In the genomic region with DNA sequence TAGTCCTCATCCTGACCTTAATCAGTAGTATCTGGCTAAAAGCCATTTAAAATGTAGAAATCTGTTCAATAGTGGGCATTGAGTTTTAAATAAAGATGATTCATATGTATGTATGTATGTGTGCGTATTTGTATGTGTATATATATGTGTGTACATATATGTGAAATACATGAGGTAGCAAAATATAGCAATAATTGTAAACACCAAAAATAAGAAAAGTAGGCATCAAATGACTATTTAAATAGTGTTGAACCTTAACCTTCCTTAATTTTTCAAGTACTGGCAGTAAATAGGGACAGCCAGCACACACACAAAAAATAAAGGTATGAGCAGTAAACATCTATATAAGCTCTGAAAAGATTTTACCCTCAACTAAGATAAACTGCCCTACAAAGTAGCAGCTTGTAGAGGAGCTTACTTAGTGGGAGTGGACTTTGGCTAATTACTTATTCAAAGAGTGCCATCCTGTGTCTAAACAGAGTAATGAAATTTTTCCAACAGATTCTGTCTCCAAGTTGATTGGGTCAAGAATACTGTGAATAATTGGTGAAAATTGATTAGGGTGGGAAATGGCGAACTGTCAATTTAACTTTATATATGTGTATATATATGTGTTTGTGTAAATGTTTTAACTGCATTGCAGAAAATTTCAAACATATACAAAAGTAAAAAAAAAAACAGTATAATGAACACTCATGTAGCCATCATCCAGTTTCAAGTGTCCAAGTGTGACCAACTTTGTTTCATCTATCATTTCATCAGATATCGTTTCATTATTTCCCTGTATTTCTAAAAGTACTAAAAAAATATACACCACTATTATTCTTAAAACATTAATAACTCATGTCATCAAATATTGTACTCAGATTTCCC, we compare ENCODE assay signal across 8 cellular contexts. TPM values are rescaled to one million over a fixed set of nuclear protein-coding genes. Genes with fewer than 3 reads are reported as not detected.
DNase-seq lines count a peak whose midpoint lies in the region; ATAC-seq and TF ChIP-seq lines count a peak whose summit lies in the region.

No MANE protein-coding gene starts in this region.

- H3K27ac Mint-ChIP-seq in chondrocyte (ENCODE audit: unreplicated experiment) = no peak overlapping the region

- peaks cover 14% of the 10 kb centered on the region for H3K4me1 ChIP-seq in HUES6 (ENCODE audit: control insufficient read depth, insufficient read depth, low read length)
- H3K4me1 ChIP-seq in left lung = peaks cover 7 to 30% of the 10 kb centered on the region in 2 donors

- H3K9me3 Mint-ChIP-seq in chondrocyte (ENCODE audit: low read depth) = no peaks in the 10 kb centered on the region

- ATAC-seq in GM21447 (IDR thresholded peaks at IDR 0.05; ENCODE audit: unreplicated experiment) = peak; percentile 47
- ATAC-seq in left lung = peak; percentile 76

- peak overlapping the region; percentile 75 for H3K4me3 ChIP-seq in HUES6 (ENCODE audit: low read depth, low read length)
- H3K4me3 ChIP-seq in left lung = peak overlapping the region; percentile 42 to 46

- H3K27me3 Mint-ChIP-seq in chondrocyte (ENCODE audit: low read depth) = no peaks in the 10 kb centered on the region

- no peaks in the 10 kb centered on the region; the same call in 1 of the 2 replicates for H3K27me3 ChIP-seq in HUES6 (ENCODE audit: control insufficient read depth, insufficient read depth, low read length)
- peaks cover 0 to 14% of the 10 kb centered on the region in 2 donors for H3K27me3 ChIP-seq in left lung

- peaks cover 12% of the 10 kb centered on the region for H3K4me1 Mint-ChIP-seq in chondrocyte (ENCODE audit: low read depth)

- H3K27ac ChIP-seq in HUES6 (ENCODE audit: low read depth, low read length) (no peak overlapping the region), left lung (peak overlapping the region; percentile 75 to 91), substantia nigra (ENCODE audit: low read depth, low read length, poor library complexity, severe bottlenecking) (peak overlapping the region; percentile 71)

- intact Hi-C loops in left lung (cut with DNase I) = loop anchor here in 1 of 2 donors (5.0 to 10.0 kb wide), 2 partner anchors 529 to 676 kb away; no protein-coding TSS in a partner anchor

- no peaks in the 10 kb centered on the region for H3K36me3 Mint-ChIP-seq in chondrocyte (ENCODE audit: low read depth)

- H3K36me3 ChIP-seq in HUES6 (ENCODE audit: control insufficient read depth, insufficient read depth, low read length) (no peaks in the 10 kb centered on the region), left lung (no peaks in the 10 kb centered on the region)

- H3K9ac ChIP-seq in HUES6 (ENCODE audit: low read length) = no peak overlapping the region

- DNase-seq in ELR (ENCODE audit: low read depth) = peak; percentile 85
- peak; percentile 11 for DNase-seq in OCI-M2 (lab: John Stamatoyannopoulos, UW; ENCODE audit: unreplicated experiment)
- no peak for DNase-seq in chondrocyte (ENCODE audit: low spot score)
- no peak for DNase-seq in left lung
- peak in 2 of 49 donors; percentile 3 to 6 for DNase-seq in substantia nigra (lab: John Stamatoyannopoulos, UW)
- no peak for DNase-seq in activated CD4-positive, alpha-beta T cell treated with anti-CD3 and anti-CD28 coated beads, Interleukin-2, amount 50 U/mL, for 48 hours

- TF ChIP-seq CTCF in chondrocyte (IDR thresholded peaks at IDR 0.05) (peak; percentile 90), left lung (IDR thresholded peaks at IDR 0.05) (peak; percentile 47 to 53)

- H3K9me3 ChIP-seq in HUES6 (ENCODE audit: control insufficient read depth, insufficient read depth, low read depth, low read length) = no peaks in the 10 kb centered on the region
- H3K9me3 ChIP-seq in left lung = no peaks in the 10 kb centered on the region

- H3K4me3 Mint-ChIP-seq in chondrocyte (ENCODE audit: unreplicated experiment) = no peak overlapping the region

RNA-seq across cellular contexts. Expression of a gene that starts 2.0 kb away (rescaled TPM):
- total RNA-seq in chondrocyte (20.0 to 30.1 TPM (median 21.5 TPM) in 3 replicates), left lung (1 to 10 TPM; 5.8 to 6.3 TPM)

Comparison
In these comparisons a context has a peak if more than half of its experiments do, and no peak if none do; other contexts are left out.
1. DNase-seq: peak in ELR (single experiment) and OCI-M2 (single experiment); none in chondrocyte (single experiment), left lung (0 of 2) and activated CD4-positive, alpha-beta T cell treated with anti-CD3 and anti-CD28 coated beads, Interleukin-2, amount 50 U/mL, for 48 hours (0 of 2).